ENCODE assay signal across 8 cellular contexts in the genomic region with DNA sequence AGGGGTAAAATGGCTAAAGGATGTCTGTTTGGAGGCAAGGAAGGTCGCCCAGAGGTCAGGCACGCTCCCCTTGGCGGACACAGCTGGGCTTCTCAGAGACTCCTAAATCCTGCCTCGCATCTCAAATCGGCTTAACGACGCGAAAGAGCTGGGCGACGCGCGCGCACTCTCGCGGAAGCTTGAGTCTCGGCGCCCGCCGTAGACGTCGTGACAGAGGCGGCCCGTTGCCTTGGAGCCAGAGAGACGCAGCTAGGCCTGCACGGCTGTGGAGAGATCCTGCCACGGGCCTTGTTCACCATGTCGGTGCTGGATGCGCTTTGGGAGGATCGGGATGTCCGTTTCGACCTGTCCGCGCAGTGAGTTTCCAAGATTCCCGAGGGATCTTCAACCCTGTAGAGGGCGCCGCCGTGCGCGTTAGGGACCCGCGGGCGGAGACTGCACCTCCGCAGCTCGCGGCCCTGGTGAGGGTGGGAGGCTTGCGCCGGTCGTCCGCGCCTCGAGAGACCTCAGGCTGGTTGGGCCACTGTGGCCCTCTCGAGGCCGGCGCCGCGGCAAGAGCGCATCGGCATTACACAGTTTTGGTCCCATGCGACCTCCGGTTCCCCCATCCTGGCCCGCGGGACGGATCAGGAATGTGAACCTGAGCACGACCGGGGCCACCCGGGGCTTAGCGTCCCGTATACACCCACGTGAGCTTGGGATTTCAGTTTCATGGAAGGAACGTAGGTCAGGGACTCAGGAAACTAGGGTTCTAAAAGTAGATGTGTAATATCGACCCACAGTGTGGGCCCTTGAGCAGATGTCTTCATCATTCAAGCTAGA. TPM values are rescaled to one million over a fixed set of nuclear protein-coding genes. Genes with fewer than 3 reads are reported as not detected.
DNase-seq lines count a peak whose midpoint lies in the region; ATAC-seq, FAIRE-seq and TF ChIP-seq lines count a peak whose summit lies in the region.

A gene (plus strand): TSS at position 238 of the 822 bp plus-strand sequence. CDS start 60 bp downstream, at position 298.

- in situ Hi-C loops in GM12878 (cut with MboI), result no loop called here

- no peaks in the 10 kb centered on the region for H4K20me1 ChIP-seq in GM12878 (ENCODE audit: control insufficient read depth, insufficient read depth)

- WGBS in GM12878 (ENCODE audit: insufficient coverage, insufficient replicate concordance, low lambda C conversion rate, missing lambda C conversion rate), result 3% methylated on average over 67 of the region's 71 CpGs

- no peaks in the 10 kb centered on the region; the same call in 2 of the 3 replicates for H3K9me3 ChIP-seq in GM12878 (replicated peaks; ENCODE audit: control insufficient read depth, insufficient read depth, low read length)

- intact Hi-C loops in GM12878 (cut with micrococcal nuclease; ENCODE audit: unreplicated experiment) (no loop called here), sciatic nerve (cut with DNase I) (no loop called here)

- no peaks in the 10 kb centered on the region for H3K4me1 ChIP-seq in GM12878 (ENCODE audit: control insufficient read depth, insufficient read depth, low read length)

- TF ChIP-seq CTCF in GM12872 (IDR thresholded peaks at IDR 0.05; ENCODE audit: insufficient read depth, low read depth, low read length) (peak; percentile 67), GM12878 (IDR thresholded peaks at IDR 0.05 in 2 of 3, conservative IDR thresholded peaks at IDR 0.05 in 1 of 3; ENCODE audit: control insufficient read depth in 2 of 3, extremely low read depth in 1 of 3, insufficient read depth in 1 of 3, low read depth in 3 of 3, low read length in 3 of 3) (peak; percentile 49 to 55 (median 50); a peak in 5 of 6 replicates)

- DNase-seq in NCI-H146 treated with DMSO at 0.1 percent for 48 hours (lab: John Stamatoyannopoulos, UW; ENCODE audit: unreplicated experiment) (peak; percentile 39), T1000 (lab: John Stamatoyannopoulos, UW) (peak; percentile 66), GM12878 (ENCODE audit: low read depth, low spot score) (peak; percentile 23), iPS DF 4.7 (ENCODE audit: extremely low read depth, low spot score) (peak; percentile 2), sciatic nerve (ENCODE audit: low spot score) (peak; percentile 90), RKO (ENCODE audit: low spot score) (no peak)

- H3K27me3 ChIP-seq in GM12878 (replicated peaks in 1 of 2; ENCODE audit: control insufficient read depth in 2 of 2, insufficient read depth in 2 of 2, low read length in 1 of 2), result no peaks in the 10 kb centered on the region

- SMC1A ChIA-PET in GM12878 (lab: Charles Lee; ENCODE audit: uncharacterized antibody, unreplicated experiment), result interaction anchor here (0.6 to 1.2 kb wide), 2 partner anchors 18 to 868 kb away, joined by 3 read pairs; no protein-coding TSS in a partner anchor

- CTCF ChIA-PET in GM12878 (lab: Yijun Ruan, JAX), result interaction anchor here (0.7 to 1.5 kb wide), 8 partner anchors 9 to 94 kb away, joined by 3 to 7 read pairs (median 3); a partner anchor contains a TSS

- RAD21 ChIA-PET in GM12878 (lab: Charles Lee; ENCODE audit: unreplicated experiment), result interaction anchor here (1.0 to 1.2 kb wide), 2 partner anchors 43 to 94 kb away, joined by 3 to 4 read pairs; a partner anchor contains a TSS

- TF ChIP-seq EP300 in GM12878 (IDR thresholded peaks at IDR 0.05; ENCODE audit: borderline replicate concordance in 1 of 2, control insufficient read depth in 1 of 2, low read depth in 2 of 2, low read length in 2 of 2), result no peak

- FAIRE-seq in GM12878 (lab: Jason Lieb, UNC), result peak; percentile 73

- BruUV-seq in GM12878 (replicated peaks; lab: Mats Ljungman, UMichigan), result no TSS peak

- TF ChIP-seq RAD21 in GM12878 (IDR thresholded peaks at IDR 0.05; ENCODE audit: insufficient read depth, low read depth, low read length), result no peak

- no peaks in the 10 kb centered on the region for H3K79me2 ChIP-seq in GM12878 (ENCODE audit: control insufficient read depth, insufficient read depth, low read length)

- peak within 1 kb of the TSS; percentile 4; the same call in 1 of the 2 replicates for H3K27ac ChIP-seq in GM12878 (ENCODE audit: control insufficient read depth, insufficient read depth)

- H2AFZ ChIP-seq in GM12878 (ENCODE audit: control insufficient read depth, low read depth, low read length), result peak within 1 kb of the TSS; percentile 98

- peak within 1 kb of the TSS; percentile 97 for H3K4me2 ChIP-seq in GM12878 (ENCODE audit: control insufficient read depth, insufficient read depth)

- H3K36me3 ChIP-seq in GM12878 (ENCODE audit: control insufficient read depth in 2 of 2, insufficient read depth in 2 of 2, low read length in 1 of 2), result no peaks in the 10 kb centered on the region

- no peak; the same call in 1 of the 2 replicates for TF ChIP-seq POLR2A in GM12878 (IDR thresholded peaks at IDR 0.05; ENCODE audit: low read depth, low read length)

- H3K9ac ChIP-seq in GM12878 (ENCODE audit: control insufficient read depth, insufficient read depth, low read length), result peak within 1 kb of the TSS; percentile 71

- ATAC-seq in HG02759 (IDR thresholded peaks at IDR 0.05; ENCODE audit: unreplicated experiment), result peak; percentile 97
- ATAC-seq in GM12878, result peak; percentile 96
- peak; percentile 98 for ATAC-seq in sciatic nerve

- POLR2A ChIA-PET in GM12878 (lab: Charles Lee), result no interaction called here

- peak within 1 kb of the TSS; percentile 78 for H3K4me3 ChIP-seq in GM12878

TF ChIP-seq in GM12878, 131 proteins besides CTCF, POLR2A, EP300 and RAD21 (continues in another document):
- TF ChIP-seq SREBF2 (IDR thresholded peaks at IDR 0.05; ENCODE audit: low read length), result no peak
- TF ChIP-seq HDGF (IDR thresholded peaks at IDR 0.05), result no peak
- TF ChIP-seq CHD2 (IDR thresholded peaks at IDR 0.05; ENCODE audit: borderline replicate concordance, low read depth, low read length), result peak; percentile 61; the same call in 1 of the 2 replicates
- peak; percentile 91 for TF ChIP-seq CREM (IDR thresholded peaks at IDR 0.05; ENCODE audit: low read depth)
- no peak for TF ChIP-seq ZZZ3 (IDR thresholded peaks at IDR 0.05; ENCODE audit: control insufficient read depth, insufficient read length, low read depth)
- TF ChIP-seq JUNB (IDR thresholded peaks at IDR 0.05), result no peak
- TF ChIP-seq, protein P1, sequence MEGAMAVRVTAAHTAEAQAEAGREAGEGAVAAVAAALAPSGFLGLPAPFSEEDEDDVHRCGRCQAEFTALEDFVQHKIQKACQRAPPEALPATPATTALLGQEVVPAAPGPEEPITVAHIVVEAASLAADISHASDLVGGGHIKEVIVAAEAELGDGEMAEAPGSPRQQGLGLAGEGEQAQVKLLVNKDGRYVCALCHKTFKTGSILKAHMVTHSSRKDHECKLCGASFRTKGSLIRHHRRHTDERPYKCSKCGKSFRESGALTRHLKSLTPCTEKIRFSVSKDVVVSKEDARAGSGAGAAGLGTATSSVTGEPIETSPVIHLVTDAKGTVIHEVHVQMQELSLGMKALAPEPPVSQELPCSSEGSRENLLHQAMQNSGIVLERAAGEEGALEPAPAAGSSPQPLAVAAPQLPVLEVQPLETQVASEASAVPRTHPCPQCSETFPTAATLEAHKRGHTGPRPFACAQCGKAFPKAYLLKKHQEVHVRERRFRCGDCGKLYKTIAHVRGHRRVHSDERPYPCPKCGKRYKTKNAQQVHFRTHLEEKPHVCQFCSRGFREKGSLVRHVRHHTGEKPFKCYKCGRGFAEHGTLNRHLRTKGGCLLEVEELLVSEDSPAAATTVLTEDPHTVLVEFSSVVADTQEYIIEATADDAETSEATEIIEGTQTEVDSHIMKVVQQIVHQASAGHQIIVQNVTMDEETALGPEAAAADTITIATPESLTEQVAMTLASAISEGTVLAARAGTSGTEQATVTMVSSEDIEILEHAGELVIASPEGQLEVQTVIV (IDR thresholded peaks at IDR 0.05; ENCODE audit: borderline replicate concordance, partially characterized antibody), result peak; percentile 46
- TF ChIP-seq SRF (IDR thresholded peaks at IDR 0.05; ENCODE audit: low read depth in 2 of 2, low read length in 2 of 2), result no peak
- TF ChIP-seq GABPA (IDR thresholded peaks at IDR 0.05; ENCODE audit: low read depth), result no peak
- no peak; the same call in 1 of the 2 replicates for TF ChIP-seq RB1 (IDR thresholded peaks at IDR 0.05; ENCODE audit: borderline replicate concordance)
- TF ChIP-seq SIN3A (IDR thresholded peaks at IDR 0.05; ENCODE audit: low read depth, low read length), result peak; percentile 91; the same call in 1 of the 2 replicates
- TF ChIP-seq SUZ12 (IDR thresholded peaks at IDR 0.05; ENCODE audit: unreplicated experiment), result no peak

RNA-seq across cellular contexts. Expression of the gene that starts here (rescaled TPM):
- total RNA-seq in GM12878 (2013; cell fraction: nucleolus; rRNA removed), result 5.3 and 6.1 TPM in 2 replicates
- 2.0 and 2.2 TPM in 2 replicates for total RNA-seq in GM12878 (2014; rRNA removed)
- 1.8 and 1.9 TPM in 2 replicates for total RNA-seq in GM12878 (2014; rRNA removed; fragmentation: Illumina TruSeq; extraction: Trizol)
- 1.8 and 2.5 TPM in 2 replicates for total RNA-seq in GM12878 (2021)
- polyA plus RNA-seq in GM12878 (2011; ENCODE audit: low read depth), result 0.54 TPM
- polyA plus RNA-seq in GM12878 (2011; rRNA removed), result 0.72 and 0.80 TPM in 2 replicates
- 0.63 and 1.1 TPM in 2 replicates for polyA plus RNA-seq in GM12878 (2011; cell fraction: cytosol; rRNA removed)
- polyA plus RNA-seq in GM12878 (2011; cell fraction: nucleus; rRNA removed), result 1.2 and 1.9 TPM in 2 replicates
- polyA plus RNA-seq in GM12878 (2012), result 1.2 and 1.3 TPM in 2 replicates
- polyA plus RNA-seq in GM12878 (2014; fragmentation: Illumina TruSeq; extraction: Trizol), result 0.74 and 1.1 TPM in 2 replicates
- under 1 TPM; 0.56 to 0.60 TPM for polyA plus RNA-seq in GM12878 (2014; fragmentation: Nextera tagmentation; extraction: Ambion mirVana)
- polyA plus RNA-seq in GM12878 (2014; rRNA removed), result 3.0 and 3.4 TPM in 2 replicates
- 1 to 10 TPM; 1.3 to 3.0 TPM for polyA plus RNA-seq in GM12878 (2016; fragmentation: Nextera tagmentation; extraction: Ambion mirVana)
- polyA minus RNA-seq in GM12878 (2011; rRNA and poly(A)+ RNA removed), result 0.44 and 1.1 TPM in 2 replicates
- polyA minus RNA-seq in GM12878 (2011; cell fraction: cytosol; rRNA and poly(A)+ RNA removed), result not detected in 2 replicates
- polyA minus RNA-seq in GM12878 (2011; cell fraction: nucleus; rRNA and poly(A)+ RNA removed), result 0.97 and 2.4 TPM in 2 replicates
- total RNA-seq in sciatic nerve, result 13.5 TPM
